In genomic region chr20:61885759-61886715, GRCh38 we compare ENCODE assay signal across 15 cellular contexts.
"Had no signal": no experiment of that assay in that cellular context is flagged by ENCODE, and none has a peak within 500 bp of the region (broad histone marks: within the 10 kb centered on the region; RNA-seq: fewer than 3 reads in every experiment).

No MANE protein-coding gene starts in this region.

- H3K4me3 ChIP-seq: esophagus squamous epithelium, psoas muscle, transverse colon had no signal

- H2AFZ ChIP-seq: parathyroid adenoma had no signal

- H3K27ac ChIP-seq: esophagus squamous epithelium, parathyroid adenoma, psoas muscle, transverse colon had no signal

- H3K9me3 ChIP-seq: esophagus squamous epithelium, psoas muscle, transverse colon had no signal

- H3K4me1 ChIP-seq: esophagus squamous epithelium, parathyroid adenoma, psoas muscle, transverse colon had no signal

- H3K9ac ChIP-seq: parathyroid adenoma had no signal

- H3K36me3 ChIP-seq: esophagus squamous epithelium, transverse colon had no signal

- DNase-seq: activated CD4-positive, alpha-beta memory T cell treated with anti-CD3 and anti-CD28 coated beads for 36 hours; activated CD4-positive, alpha-beta T cell treated with anti-CD3 and anti-CD28 coated beads, Interleukin-2, amount 10 ng/mL, durations not matched to agents 24 days and 14 days; activated CD4-positive, CD25-positive, alpha-beta regulatory T cell treated with anti-CD3 and anti-CD28 coated beads, Interleukin-2, amount 50 U/mL, for 72 hours; activated CD8-positive, alpha-beta memory T cell treated with anti-CD3 and anti-CD28 coated beads, Interleukin-2, amount 50 U/mL, for 48 hours; activated naive CD8-positive, alpha-beta T cell treated with anti-CD3 and anti-CD28 coated beads, Interleukin-2, amount 50 U/mL, for 24 hours; activated T-cell treated with anti-CD3 and anti-CD28 coated beads, Interleukin-2, amount 50 U/mL, for 48 hours; central memory CD4-positive, alpha-beta T cell; esophagus squamous epithelium; foreskin melanocyte; naive B cell; nephron progenitor cell; T-helper 17 cell; transverse colon had no signal

- ATAC-seq: activated naive CD8-positive, alpha-beta T cell treated with anti-CD3 and anti-CD28 coated beads, Interleukin-2, amount 50 U/mL, for 24 hours; T-helper 17 cell had no signal
